22 cellular contexts compared by ENCODE assay signal in the genomic region with DNA sequence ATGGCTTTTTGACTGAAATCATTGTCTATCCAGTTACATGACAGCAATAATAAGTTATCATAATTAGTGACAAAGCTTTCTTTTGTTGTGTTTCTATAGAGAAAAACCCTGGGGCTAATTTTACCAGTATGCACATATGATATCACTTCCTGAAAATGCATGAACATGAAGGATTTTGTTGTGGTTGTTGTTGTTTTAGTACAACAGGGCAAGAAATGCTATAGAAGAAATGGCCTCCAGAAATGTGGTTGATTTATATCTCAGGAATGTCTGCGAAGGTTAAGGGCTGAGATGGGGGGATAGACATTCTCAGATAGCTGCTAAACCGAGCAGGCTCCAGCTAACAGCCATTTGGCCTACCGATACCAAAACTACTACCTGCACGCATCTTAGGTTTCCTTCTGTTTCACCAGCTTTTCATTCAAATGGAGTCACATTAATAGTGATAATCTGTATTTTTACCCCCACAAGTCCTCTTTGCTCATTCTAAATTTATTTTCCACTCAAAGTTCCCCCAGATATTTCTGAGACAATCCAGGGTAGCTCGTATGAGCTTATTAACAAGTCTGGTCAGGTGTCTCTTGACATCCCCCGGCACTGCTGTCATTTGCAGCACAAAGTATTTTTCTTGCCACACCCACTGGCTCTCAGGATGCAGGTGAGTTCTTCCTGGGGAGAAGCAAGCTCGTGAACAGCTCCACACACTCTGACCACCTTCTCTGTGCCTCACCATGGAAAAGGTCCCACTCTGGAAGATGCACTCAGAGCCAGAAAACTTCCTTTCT.
DNase-seq lines count a peak whose midpoint lies in the region; ATAC-seq, FAIRE-seq and TF ChIP-seq lines count a peak whose summit lies in the region.
"Had no signal": no experiment of that assay in that cellular context is flagged by ENCODE, and none has a peak within 500 bp of the region (broad histone marks: within the 10 kb centered on the region; RNA-seq: fewer than 3 reads in every experiment).

No MANE protein-coding gene starts in this region.

- H3K27ac Mint-ChIP-seq in astrocyte (ENCODE audit: unreplicated experiment): peak overlapping the region; percentile 87
- no peak overlapping the region for H3K27ac Mint-ChIP-seq in activated CD8-positive, alpha-beta memory T cell treated with anti-CD3 and anti-CD28 coated beads, Interleukin-2, amount 10 ng/mL, durations not matched to agents 7 days and 5 days
- H3K27ac Mint-ChIP-seq: activated naive CD4-positive, alpha-beta T cell treated with anti-CD3 and anti-CD28 coated beads, Interleukin-2, amount 10 ng/mL, durations not matched to agents 7 days and 5 days; CD4-positive, alpha-beta memory T cell had no signal

- H3K9ac ChIP-seq in astrocyte (ENCODE audit: low read length): no peak overlapping the region

- DNase-seq in HPDE6-E6E7 (ENCODE audit: extremely low spot score): peak; percentile 11
- peak; percentile 17 for DNase-seq in astrocyte (ENCODE audit: low read depth)
- DNase-seq in glomerular visceral epithelial cell (ENCODE audit: extremely low spot score): peak; percentile 1
- DNase-seq in renal cortical epithelial cell (ENCODE audit: low read depth): peak; percentile 39
- DNase-seq in stimulated activated naive CD4-positive, alpha-beta T cell treated with Interleukin-2 at 50 U/mL for 16 hours (lab: John Stamatoyannopoulos, UW): no peak
- DNase-seq in activated CD8-positive, alpha-beta memory T cell treated with anti-CD3 and anti-CD28 coated beads, Interleukin-2, amount 10 ng/mL, durations not matched to agents 7 days and 5 days: no peak
- no peak for DNase-seq in NOMO-1 treated with DMSO at 0.1 percent for 48 hours (lab: John Stamatoyannopoulos, UW; ENCODE audit: unreplicated experiment)
- DNase-seq: activated CD4-positive, alpha-beta T cell treated with anti-CD3 and anti-CD28 coated beads, Interleukin-2, amount 50 U/mL, for 48 hours; activated naive CD4-positive, alpha-beta T cell treated with anti-CD3 and anti-CD28 coated beads, Interleukin-2, amount 10 ng/mL, durations not matched to agents 7 days and 5 days; activated T-cell treated with anti-CD3 and anti-CD28 coated beads for 4 hours; CD4-positive, alpha-beta memory T cell; cortex of kidney; DMS53; KBM-7; left ventricle myocardium inferior; NCI-H1930; NCI-H446 treated with DMSO at 0.1 percent for 48 hours; stimulated activated CD4-positive, alpha-beta T cell treated with anti-CD3 and anti-CD28 coated beads, Interleukin-15, amount 100 ng/mL, for 24 hours; T-helper 1 cell had no signal

- H3K27me3 Mint-ChIP-seq in astrocyte (ENCODE audit: low read depth, unreplicated experiment): no peaks in the 10 kb centered on the region
- no peaks in the 10 kb centered on the region for H3K27me3 Mint-ChIP-seq in activated CD8-positive, alpha-beta memory T cell treated with anti-CD3 and anti-CD28 coated beads, Interleukin-2, amount 10 ng/mL, durations not matched to agents 7 days and 5 days
- H3K27me3 Mint-ChIP-seq: activated naive CD4-positive, alpha-beta T cell treated with anti-CD3 and anti-CD28 coated beads, Interleukin-2, amount 10 ng/mL, durations not matched to agents 7 days and 5 days; CD4-positive, alpha-beta memory T cell had no signal

- H3K4me3 ChIP-seq in astrocyte (ENCODE audit: insufficient read depth, low read depth, low read length): no peak overlapping the region
- H3K4me3 ChIP-seq: gastroesophageal sphincter, left ventricle myocardium inferior had no signal

- no peaks in the 10 kb centered on the region for H3K79me2 ChIP-seq in astrocyte (ENCODE audit: insufficient read depth, low read length)

- H3K4me3 Mint-ChIP-seq in astrocyte (ENCODE audit: unreplicated experiment): no peak overlapping the region
- H3K4me3 Mint-ChIP-seq in activated CD8-positive, alpha-beta memory T cell treated with anti-CD3 and anti-CD28 coated beads, Interleukin-2, amount 10 ng/mL, durations not matched to agents 7 days and 5 days: no peak overlapping the region
- H3K4me3 Mint-ChIP-seq: activated naive CD4-positive, alpha-beta T cell treated with anti-CD3 and anti-CD28 coated beads, Interleukin-2, amount 10 ng/mL, durations not matched to agents 7 days and 5 days; CD4-positive, alpha-beta memory T cell had no signal

- peak overlapping the region; percentile 26 for H3K4me2 ChIP-seq in astrocyte (ENCODE audit: low read length)

- H3K9me3 Mint-ChIP-seq in astrocyte (ENCODE audit: unreplicated experiment): peaks cover 3% of the 10 kb centered on the region
- peaks cover 3% of the 10 kb centered on the region for H3K9me3 Mint-ChIP-seq in activated CD8-positive, alpha-beta memory T cell treated with anti-CD3 and anti-CD28 coated beads, Interleukin-2, amount 10 ng/mL, durations not matched to agents 7 days and 5 days (ENCODE audit: low read depth)
- H3K9me3 Mint-ChIP-seq: activated naive CD4-positive, alpha-beta T cell treated with anti-CD3 and anti-CD28 coated beads, Interleukin-2, amount 10 ng/mL, durations not matched to agents 7 days and 5 days had no signal

- H3K27me3 ChIP-seq in astrocyte (ENCODE audit: insufficient read depth, low read length): no peaks in the 10 kb centered on the region
- H3K27me3 ChIP-seq: gastroesophageal sphincter had no signal

- no peaks in the 10 kb centered on the region for H4K20me1 ChIP-seq in astrocyte (ENCODE audit: insufficient read depth, low read length)

- CTCF ChIA-PET in activated CD8-positive, alpha-beta memory T cell treated with anti-CD3 and anti-CD28 coated beads, Interleukin-2, amount 10 ng/mL, durations not matched to agents 7 days and 5 days (lab: Charles Lee): no interaction called here

- no peaks in the 10 kb centered on the region for H3K36me3 Mint-ChIP-seq in astrocyte (ENCODE audit: low read depth, unreplicated experiment)
- peaks cover 2% of the 10 kb centered on the region for H3K36me3 Mint-ChIP-seq in activated CD8-positive, alpha-beta memory T cell treated with anti-CD3 and anti-CD28 coated beads, Interleukin-2, amount 10 ng/mL, durations not matched to agents 7 days and 5 days
- H3K36me3 Mint-ChIP-seq: activated naive CD4-positive, alpha-beta T cell treated with anti-CD3 and anti-CD28 coated beads, Interleukin-2, amount 10 ng/mL, durations not matched to agents 7 days and 5 days; CD4-positive, alpha-beta memory T cell had no signal

- no peak for TF ChIP-seq CTCF in astrocyte (IDR thresholded peaks at IDR 0.05; ENCODE audit: insufficient read depth, low read depth, low read length)

- H2AFZ ChIP-seq in astrocyte (ENCODE audit: low read depth, low read length): no peak overlapping the region

- H3K27ac ChIP-seq in astrocyte (ENCODE audit: low read depth, low read length): no peak overlapping the region
- H3K27ac ChIP-seq: gastroesophageal sphincter, left ventricle myocardium inferior, VCaP had no signal

- no peak for FAIRE-seq in astrocyte (lab: Jason Lieb, UNC)
- FAIRE-seq: endothelial cell of umbilical vein had no signal

- no peaks in the 10 kb centered on the region for H3K36me3 ChIP-seq in astrocyte (ENCODE audit: insufficient read depth, low read length)
- H3K36me3 ChIP-seq: gastroesophageal sphincter, left ventricle myocardium inferior had no signal

- ATAC-seq in activated CD8-positive, alpha-beta memory T cell treated with anti-CD3 and anti-CD28 coated beads, Interleukin-2, amount 10 ng/mL, durations not matched to agents 7 days and 5 days: no peak
- ATAC-seq: gastroesophageal sphincter had no signal

- no peaks in the 10 kb centered on the region for H3K9me3 ChIP-seq in astrocyte (ENCODE audit: insufficient read depth, low read depth, low read length)
- H3K9me3 ChIP-seq: gastroesophageal sphincter had no signal

- H3K4me1 Mint-ChIP-seq in astrocyte (ENCODE audit: low read depth, unreplicated experiment): peaks cover 23% of the 10 kb centered on the region
- H3K4me1 Mint-ChIP-seq in activated CD8-positive, alpha-beta memory T cell treated with anti-CD3 and anti-CD28 coated beads, Interleukin-2, amount 10 ng/mL, durations not matched to agents 7 days and 5 days: peaks cover 2% of the 10 kb centered on the region
- H3K4me1 Mint-ChIP-seq: activated naive CD4-positive, alpha-beta T cell treated with anti-CD3 and anti-CD28 coated beads, Interleukin-2, amount 10 ng/mL, durations not matched to agents 7 days and 5 days; CD4-positive, alpha-beta memory T cell had no signal

- H3K4me1 ChIP-seq in astrocyte (ENCODE audit: insufficient read depth, low read length): peaks cover 10% of the 10 kb centered on the region

Comparison
In these comparisons a context has a peak if more than half of its experiments do, and no peak if none do; other contexts are left out.
1. DNase-seq: peak in HPDE6-E6E7 (single experiment), astrocyte (single experiment), glomerular visceral epithelial cell (single experiment) and renal cortical epithelial cell (single experiment); none in stimulated activated naive CD4-positive, alpha-beta T cell treated with Interleukin-2 at 50 U/mL for 16 hours (single experiment), activated CD8-positive, alpha-beta memory T cell treated with anti-CD3 and anti-CD28 coated beads, Interleukin-2, amount 10 ng/mL, durations not matched to agents 7 days and 5 days (single experiment) and NOMO-1 treated with DMSO at 0.1 percent for 48 hours (single experiment).